In the genomic region with DNA sequence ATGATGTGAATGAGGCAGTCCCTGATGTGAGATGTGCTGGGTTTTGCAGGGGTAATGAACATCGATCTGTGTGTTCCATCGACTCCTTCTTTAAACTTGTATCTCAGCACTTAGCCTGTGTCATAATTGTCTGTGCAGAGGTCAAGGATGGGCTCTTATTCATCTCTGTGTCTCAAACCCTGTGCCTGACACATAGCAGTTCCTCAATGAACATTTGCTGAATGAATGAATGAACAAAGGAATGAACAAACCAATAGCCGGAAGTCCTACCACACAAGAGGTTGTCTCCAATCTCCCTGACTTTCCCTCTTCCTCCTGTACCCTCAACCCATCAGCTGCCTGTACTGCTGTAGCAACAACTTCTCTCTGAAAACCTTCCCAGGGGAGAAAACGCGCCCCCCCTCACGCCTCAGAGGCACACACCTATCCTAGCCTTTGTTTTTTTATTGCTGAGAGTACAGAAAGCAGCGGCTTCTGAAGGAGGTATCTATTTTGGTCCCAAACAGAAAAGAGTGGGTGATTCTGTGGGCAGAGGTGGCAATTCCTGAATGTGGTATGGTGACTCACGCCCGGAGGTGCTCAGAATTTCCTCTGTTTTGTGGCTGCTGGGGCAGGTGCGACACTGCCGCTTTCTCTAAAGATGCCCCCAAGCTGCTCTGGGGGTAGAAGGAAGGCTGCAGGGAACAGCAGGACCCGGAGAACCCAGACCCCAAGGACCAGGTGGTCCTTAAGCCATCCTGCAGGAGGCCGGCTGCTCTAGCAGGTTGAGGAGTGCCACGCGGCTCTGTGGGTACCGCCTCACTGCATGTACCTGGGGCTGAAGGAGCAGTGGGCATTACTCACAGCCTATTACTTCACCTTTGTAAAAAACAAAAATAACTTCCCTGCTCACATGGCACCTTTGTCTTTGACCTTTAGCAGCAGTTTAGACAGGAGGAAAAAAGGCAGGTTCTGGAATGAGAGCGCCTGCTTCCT, we compare ENCODE assay signal across 9 cellular contexts. TPM values are rescaled to one million over a fixed set of nuclear protein-coding genes. Genes with fewer than 3 reads are reported as not detected.
A peak's percentile ranks its signal among the peaks of the same experiment; 100 is the strongest.
DNase-seq lines count a peak whose midpoint lies in the region; ATAC-seq and TF ChIP-seq lines count a peak whose summit lies in the region.
"Had no signal": no experiment of that assay in that cellular context is flagged by ENCODE, and none has a peak within 500 bp of the region (broad histone marks: within the 10 kb centered on the region; RNA-seq: fewer than 3 reads in every experiment).

No MANE protein-coding gene starts in this region.

- H3K9ac ChIP-seq in BLaER1 treated with 17β-estradiol and CSF1 and Interleukin-3, amounts not matched to agents 10 nM and 100 nM, result peak overlapping the region; percentile 1 to 60 (median 48); a peak in 16 of 22 replicates

- peak; percentile 80 to 84 for DNase-seq in activated CD4-positive, alpha-beta T cell treated with anti-CD3 and anti-CD28 coated beads, Interleukin-2, amount 50 U/mL, for 4 hours
- DNase-seq in foreskin keratinocyte (no peak), coronary artery (ENCODE audit: low spot score) (no peak), NCI-H446 treated with DMSO at 0.1 percent for 48 hours (lab: John Stamatoyannopoulos, UW) (no peak), NCI-H1694 treated with DMSO at 0.1 percent for 48 hours (lab: John Stamatoyannopoulos, UW) (no peak)
- DNase-seq in stimulated activated CD8-positive, alpha-beta memory T cell treated with anti-CD3 and anti-CD28 coated beads, Interleukin-7, amount 100 ng/mL, for 4 hours (ENCODE audit: low read depth in 2 of 2), result peak; percentile 81 to 89

- peaks cover 0 to 8% (median 0%) of the 10 kb centered on the region in 11 experiments; a peak in 1 of 22 replicates for H4K20me1 ChIP-seq in BLaER1 treated with 17β-estradiol and CSF1 and Interleukin-3, amounts not matched to agents 10 nM and 100 nM

- no peaks in the 10 kb centered on the region for H3K9me3 ChIP-seq in BLaER1 treated with 17β-estradiol and CSF1 and Interleukin-3, amounts not matched to agents 10 nM and 100 nM (replicated peaks in 1 of 11)

- peak overlapping the region; percentile 81 to 98 (median 89) for H3K4me2 ChIP-seq in BLaER1 treated with 17β-estradiol and CSF1 and Interleukin-3, amounts not matched to agents 10 nM and 100 nM

- ATAC-seq in HG02973 (IDR thresholded peaks at IDR 0.05; ENCODE audit: unreplicated experiment), result peak; percentile 17
- peak; percentile 35 for ATAC-seq in foreskin keratinocyte

- peak overlapping the region in 7 of 10 experiments; percentile 2 to 55 (median 33); a peak in 12 of 20 replicates for H3K4me3 ChIP-seq in BLaER1 treated with 17β-estradiol and CSF1 and Interleukin-3, amounts not matched to agents 10 nM and 100 nM
- no peak overlapping the region for H3K4me3 ChIP-seq in coronary artery

- no peaks in the 10 kb centered on the region for H3K27me3 ChIP-seq in BLaER1 treated with 17β-estradiol and CSF1 and Interleukin-3, amounts not matched to agents 10 nM and 100 nM
- H3K27me3 ChIP-seq in foreskin keratinocyte, result peaks cover 37% of the 10 kb centered on the region

- peaks cover 75 to 95% (median 93%) of the 10 kb centered on the region in 10 experiments for H3K4me1 ChIP-seq in BLaER1 treated with 17β-estradiol and CSF1 and Interleukin-3, amounts not matched to agents 10 nM and 100 nM
- H3K4me1 ChIP-seq in foreskin keratinocyte, result no peaks in the 10 kb centered on the region

- peak overlapping the region; percentile 16 to 77 (median 49); a peak in 21 of 22 replicates for H3K27ac ChIP-seq in BLaER1 treated with 17β-estradiol and CSF1 and Interleukin-3, amounts not matched to agents 10 nM and 100 nM
- H3K27ac ChIP-seq in foreskin keratinocyte, result no peak overlapping the region
- peak overlapping the region in 1 of 2 donors; percentile 48 for H3K27ac ChIP-seq in coronary artery
- H3K27ac ChIP-seq: C4-2B had no signal

- TF ChIP-seq CTCF in foreskin keratinocyte (conservative IDR thresholded peaks at IDR 0.05) (no peak), coronary artery (IDR thresholded peaks at IDR 0.05) (no peak)

- no peaks in the 10 kb centered on the region for H3K36me3 ChIP-seq in BLaER1 treated with 17β-estradiol and CSF1 and Interleukin-3, amounts not matched to agents 10 nM and 100 nM

RNA-seq across cellular contexts. Expression of a gene that starts 9.6 kb away (rescaled TPM):
- total RNA-seq in foreskin keratinocyte, result not detected in 2 replicates
- polyA plus RNA-seq in foreskin keratinocyte, result not detected in 2 replicates

RNA-seq across cellular contexts. Expression of a gene that starts 36.3 kb away (rescaled TPM):
- 65.9 and 87.2 TPM in 2 replicates for total RNA-seq in foreskin keratinocyte
- polyA plus RNA-seq in foreskin keratinocyte, result 81.3 and 105 TPM in 2 replicates

Comparison
In these comparisons a context has a peak if more than half of its experiments do, and no peak if none do; other contexts are left out.
1. DNase-seq: peak in activated CD4-positive, alpha-beta T cell treated with anti-CD3 and anti-CD28 coated beads, Interleukin-2, amount 50 U/mL, for 4 hours (2 of 2) and stimulated activated CD8-positive, alpha-beta memory T cell treated with anti-CD3 and anti-CD28 coated beads, Interleukin-7, amount 100 ng/mL, for 4 hours (2 of 2); none in foreskin keratinocyte (0 of 2), coronary artery (single experiment), NCI-H446 treated with DMSO at 0.1 percent for 48 hours (single experiment) and NCI-H1694 treated with DMSO at 0.1 percent for 48 hours (single experiment).